ENCODE assay signal across 8 cellular contexts in the genomic region with DNA sequence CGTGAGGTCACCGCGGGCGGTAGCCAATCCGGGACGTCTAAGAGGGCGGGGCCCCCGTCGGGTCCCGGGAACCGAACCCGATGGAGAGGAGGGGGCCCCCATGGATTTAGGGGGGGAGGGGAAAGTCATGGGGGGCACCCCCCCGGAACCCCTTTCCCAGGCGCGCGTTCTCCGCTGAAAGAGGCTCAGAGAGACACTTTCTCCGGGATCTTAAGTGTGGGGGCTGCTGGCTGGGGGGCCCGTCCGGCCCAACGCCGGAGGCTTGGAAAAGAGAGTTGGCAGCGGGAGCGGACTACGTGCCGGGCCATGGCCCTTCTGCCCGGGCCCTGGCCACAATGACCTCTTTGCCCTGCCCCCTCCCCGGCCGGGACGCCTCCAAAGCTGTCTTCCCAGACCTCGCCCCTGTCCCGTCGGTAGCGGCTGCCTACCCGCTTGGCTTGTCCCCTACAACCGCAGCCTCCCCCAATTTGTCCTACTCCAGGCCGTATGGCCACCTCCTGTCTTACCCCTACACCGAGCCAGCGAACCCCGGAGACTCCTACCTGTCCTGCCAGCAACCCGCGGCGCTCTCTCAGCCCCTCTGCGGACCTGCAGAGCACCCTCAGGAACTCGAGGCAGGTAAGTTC. TPM values are rescaled to one million over a fixed set of nuclear protein-coding genes. Genes with fewer than 3 reads are reported as not detected.
DNase-seq lines count a peak whose midpoint lies in the region; ATAC-seq and TF ChIP-seq lines count a peak whose summit lies in the region.

Gene DLX4, plus strand, starts transcription at position 57 of the 626 bp plus-strand sequence. Its CDS starts 279 bp downstream, at position 336.

- no peak for ATAC-seq in GM21360 (IDR thresholded peaks at IDR 0.05; ENCODE audit: unreplicated experiment)

- DNase-seq in activated CD4-positive, alpha-beta T cell treated with anti-CD3 and anti-CD28 coated beads for 48 hours: peak; percentile 25
- DNase-seq in activated CD4-positive, alpha-beta T cell treated with anti-CD3 and anti-CD28 coated beads for 1 hour: no peak
- DNase-seq in SJSA1 (ENCODE audit: low read depth in 1 of 2, low spot score in 2 of 2) (no peak), epithelial cell of proximal tubule (ENCODE audit: low read depth) (no peak), prostate gland (ENCODE audit: low spot score) (no peak), ureter (ENCODE audit: low spot score) (no peak), retina (no peak)

- no peak for TF ChIP-seq CTCF in epithelial cell of proximal tubule (conservative IDR thresholded peaks at IDR 0.05; ENCODE audit: low read depth, low read length)
- TF ChIP-seq CTCF in prostate gland (IDR thresholded peaks at IDR 0.05): no peak

- H3K9me3 ChIP-seq in SJSA1 (replicated peaks) (peaks cover 4% of the 10 kb centered on the region), prostate gland (no peaks in the 10 kb centered on the region)

- H3K27ac ChIP-seq in SJSA1 (no peak within 1 kb of the TSS), prostate gland (no peak within 1 kb of the TSS)

- intact Hi-C loops in prostate gland (cut with DNase I): no loop called here

- WGBS in prostate gland: 3% methylated on average over 42 of the region's 45 CpGs

- peak within 1 kb of the TSS; percentile 34 for H3K4me3 ChIP-seq in SJSA1
- H3K4me3 ChIP-seq in epithelial cell of proximal tubule (ENCODE audit: low read depth, low read length): peak within 1 kb of the TSS; percentile 52
- H3K4me3 ChIP-seq in prostate gland: peak within 1 kb of the TSS; percentile 18 to 33

- no peak for TF ChIP-seq POLR2A in prostate gland (IDR thresholded peaks at IDR 0.05)

- H3K36me3 ChIP-seq in SJSA1 (no peaks in the 10 kb centered on the region), prostate gland (no peaks in the 10 kb centered on the region)

- H3K4me1 ChIP-seq in SJSA1 (replicated peaks) (peaks cover 21% of the 10 kb centered on the region), prostate gland (replicated peaks) (peaks cover 8% of the 10 kb centered on the region)

- H3K27me3 ChIP-seq in SJSA1 (replicated peaks): peaks cover 98% of the 10 kb centered on the region
- peaks cover 62% of the 10 kb centered on the region for H3K27me3 ChIP-seq in prostate gland (replicated peaks; ENCODE audit: insufficient read depth)

RNA-seq across cellular contexts. Expression of gene DLX4, which starts in this region (rescaled TPM):
- total RNA-seq in SJSA1 (2014; rRNA removed; shearing (Covaris generic)): 0.13 TPM in 1 of 2 replicates, not detected in the other
- total RNA-seq in epithelial cell of proximal tubule (not detected in 2 replicates), prostate gland (not detected), ureter (1.1 TPM)
